ENCODE assay signal across 8 cellular contexts in genomic region chr12:54379401-54380201, GRCh38. TPM values are rescaled to one million over a fixed set of nuclear protein-coding genes. Genes with fewer than 3 reads are reported as not detected.
A peak's percentile ranks its signal among the peaks of the same experiment; 100 is the strongest.
DNase-seq lines count a peak whose midpoint lies in the region; ATAC-seq, FAIRE-seq and TF ChIP-seq lines count a peak whose summit lies in the region.

No MANE protein-coding gene starts in this region.

- intact Hi-C loops in CD14-positive monocyte (cut with micrococcal nuclease) = loop anchor here in 1 of 2 donors (5.0 kb wide), 1 partner anchor 87 kb away; no protein-coding TSS in a partner anchor

- H3K27me3 Mint-ChIP-seq in CD14-positive monocyte (ENCODE audit: low read depth in 3 of 3) (peaks cover 0 to 2% (median 0%) of the 10 kb centered on the region in 3 donors), nephron progenitor cell (ENCODE audit: low read depth, poor library complexity) (peaks cover 7% of the 10 kb centered on the region)

- H3K4me1 Mint-ChIP-seq in CD14-positive monocyte (peaks cover 77% of the 10 kb centered on the region), nephron progenitor cell (peaks cover 83% of the 10 kb centered on the region)

- H3K36me3 Mint-ChIP-seq in CD14-positive monocyte = peaks cover 76 to 81% of the 10 kb centered on the region in 2 donors
- H3K36me3 Mint-ChIP-seq in nephron progenitor cell (ENCODE audit: low read depth) = peaks cover 11% of the 10 kb centered on the region

- peak; percentile 65 for ATAC-seq in GM21367 (IDR thresholded peaks at IDR 0.05; ENCODE audit: unreplicated experiment)

- H3K9me3 Mint-ChIP-seq in CD14-positive monocyte (peaks cover 0 to 2% (median 0%) of the 10 kb centered on the region in 7 donors), nephron progenitor cell (no peaks in the 10 kb centered on the region)

- DNase-seq in CD14-positive monocyte (ENCODE audit: low spot score) (peak; percentile 90), RCC 7860 (ENCODE audit: low spot score) (peak; percentile 65), fibroblast of the aortic adventitia (ENCODE audit: low read depth) (peak; percentile 82), nephron progenitor cell (peak; percentile 97)
- DNase-seq in Jurkat, Clone E6-1 (ENCODE audit: low read depth, low spot score) = peak; percentile 69
- peak; percentile 84 for DNase-seq in activated T-helper 9 cell treated with anti-CD3 and anti-CD28 coated beads, Interleukin-2, amount 50 U/mL, for 16 hours (ENCODE audit: low read depth)
- peak; percentile 67 to 87 (median 84) for DNase-seq in stimulated activated naive CD4-positive, alpha-beta T cell (lab: John Stamatoyannopoulos, UW)

- H3K27ac Mint-ChIP-seq in CD14-positive monocyte (peak overlapping the region; percentile 81 to 100 (median 90)), nephron progenitor cell (peak overlapping the region; percentile 91)

- H3K4me3 ChIP-seq in Jurkat, Clone E6-1 (ENCODE audit: low read length) = peak overlapping the region; percentile 34
- peak overlapping the region; percentile 65 for H3K4me3 ChIP-seq in fibroblast of the aortic adventitia (ENCODE audit: low read depth, low read length)

- no peak for FAIRE-seq in RCC 7860 (lab: Jason Lieb, UNC)

- peak overlapping the region; percentile 75 to 80 for H3K4me3 Mint-ChIP-seq in CD14-positive monocyte
- H3K4me3 Mint-ChIP-seq in nephron progenitor cell = peak overlapping the region; percentile 80

- TF ChIP-seq CTCF in CD14-positive monocyte (IDR thresholded peaks at IDR 0.05) = peak; percentile 100
- peak; percentile 100 for TF ChIP-seq CTCF in fibroblast of the aortic adventitia (IDR thresholded peaks at IDR 0.05; ENCODE audit: insufficient read depth, low read length)
- peak; percentile 100 for TF ChIP-seq CTCF in nephron progenitor cell (IDR thresholded peaks at IDR 0.05)

RNA-seq across cellular contexts. Expression of gene ZNF385A, which starts 4.9 kb away (rescaled TPM):
- 10 to 100 TPM; 53.9 to 78.3 TPM for polyA plus RNA-seq in CD14-positive monocyte
- 2.7 TPM for polyA plus RNA-seq in Jurkat, Clone E6-1 (2012; ENCODE audit: insufficient read depth, insufficient read length)
- 0.99 and 1.6 TPM in 2 replicates for total RNA-seq in fibroblast of the aortic adventitia (ENCODE audit: low replicate concordance)

RNA-seq across cellular contexts. Expression of gene GPR84, which starts 15.3 kb away (rescaled TPM):
- 1 to 10 TPM; 2.4 to 5.6 TPM for polyA plus RNA-seq in CD14-positive monocyte
- not detected for polyA plus RNA-seq in Jurkat, Clone E6-1 (2012; ENCODE audit: insufficient read depth, insufficient read length)
- not detected in 2 replicates for total RNA-seq in fibroblast of the aortic adventitia (ENCODE audit: low replicate concordance)

RNA-seq across cellular contexts. Expression of gene ITGA5, which starts 39.5 kb away (rescaled TPM):
- 10 to 100 TPM; 85.5 to 99.4 TPM for polyA plus RNA-seq in CD14-positive monocyte
- polyA plus RNA-seq in Jurkat, Clone E6-1 (2012; ENCODE audit: insufficient read depth, insufficient read length) = 41.2 TPM
- 51.1 and 239 TPM in 2 replicates for total RNA-seq in fibroblast of the aortic adventitia (ENCODE audit: low replicate concordance)

RNA-seq across cellular contexts. Expression of gene COPZ1, which starts 54.7 kb away (rescaled TPM):
- 100 to 1,000 TPM; 176 to 190 TPM for polyA plus RNA-seq in CD14-positive monocyte
- polyA plus RNA-seq in Jurkat, Clone E6-1 (2012; ENCODE audit: insufficient read depth, insufficient read length) = 179 TPM
- 59.7 and 139 TPM in 2 replicates for total RNA-seq in fibroblast of the aortic adventitia (ENCODE audit: low replicate concordance)

Comparison
In these comparisons a context has a peak if more than half of its experiments do, and no peak if none do; other contexts are left out.
1. Peak in every context shown above with its lines: DNase-seq, ATAC-seq and H3K4me3 ChIP-seq.